Comparison of ENCODE assay signal across 1 cellular context in genomic region chr19:35153701-35154534, GRCh38.
TF ChIP-seq lines count a peak whose summit lies in the region.

No MANE protein-coding gene starts in this region.

TF ChIP-seq in H1, 55 proteins besides CTCF, POLR2A, EP300 and RAD21:
- TF ChIP-seq E2F6 (IDR thresholded peaks at IDR 0.05), result 0 out of 2 replicates have a peak, but pooled peaks have one; percentile 15
- TF ChIP-seq BACH1 (IDR thresholded peaks at IDR 0.05; ENCODE audit: low read length), result peak; percentile 36; the same call in 1 of the 2 replicates
- 0 out of 2 replicates have a peak, but pooled peaks have one; percentile 22 for TF ChIP-seq MAX (IDR thresholded peaks at IDR 0.05)
- peak; percentile 16 for TF ChIP-seq KDM4A (IDR thresholded peaks at IDR 0.05; ENCODE audit: low read depth, low read length, severe bottlenecking)
- TF ChIP-seq ASH2L (IDR thresholded peaks at IDR 0.05; ENCODE audit: low read length), result peak; percentile 56
- TF ChIP-seq SAP30 (IDR thresholded peaks at IDR 0.05; ENCODE audit: insufficient read depth, insufficient replicate concordance, low read length), result no peak
- no peak for TF ChIP-seq BRCA1 (IDR thresholded peaks at IDR 0.05; ENCODE audit: low read depth, low read length)
- peak; percentile 23; the same call in 1 of the 2 replicates for TF ChIP-seq CREB1 (IDR thresholded peaks at IDR 0.05)
- 0 out of 4 replicates have a peak, but pooled peaks of 1 of the 2 experiments have one; percentile 13 for TF ChIP-seq HDAC2 (IDR thresholded peaks at IDR 0.05; ENCODE audit: borderline replicate concordance in 1 of 2, low read depth in 2 of 2, low read length in 2 of 2)
